In the genomic region with DNA sequence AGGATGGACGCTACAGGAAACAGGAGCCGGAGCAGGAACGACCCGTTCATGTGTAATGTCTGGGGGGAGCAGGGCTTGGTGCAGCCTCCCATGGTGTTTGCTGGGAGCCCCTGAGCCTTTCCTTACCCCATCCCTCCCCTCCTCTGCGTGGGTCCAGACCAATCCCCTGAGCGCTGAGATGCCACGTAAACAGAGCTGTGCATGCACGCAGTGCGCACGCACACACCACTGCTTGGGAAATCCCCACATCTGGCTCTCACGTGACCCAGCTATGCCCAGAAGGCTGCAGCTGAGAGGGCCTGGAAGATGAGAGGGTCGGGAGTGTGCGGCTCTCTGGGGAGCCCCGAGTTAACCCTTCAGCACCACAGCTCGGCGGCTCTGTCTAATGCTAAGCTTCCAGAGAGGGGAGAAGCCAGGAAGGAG, we compare ENCODE assay signal across 8 cellular contexts.
A peak's percentile ranks its signal among the peaks of the same experiment; 100 is the strongest.
DNase-seq lines count a peak whose midpoint lies in the region; ATAC-seq and TF ChIP-seq lines count a peak whose summit lies in the region.

No MANE protein-coding gene starts in this region.

- ATAC-seq in HG03378 (IDR thresholded peaks at IDR 0.05; ENCODE audit: unreplicated experiment) (peak; percentile 91), right lobe of liver (peak; percentile 58 to 88 (median 76))

- H3K27me3 ChIP-seq in breast epithelium (no peaks in the 10 kb centered on the region), right lobe of liver (no peaks in the 10 kb centered on the region)

- H3K27ac Mint-ChIP-seq in MCF 10A (ENCODE audit: low read depth, unreplicated experiment): no peak overlapping the region

- H3K27me3 Mint-ChIP-seq in MCF 10A (ENCODE audit: insufficient read depth, unreplicated experiment): no peaks in the 10 kb centered on the region

- no peaks in the 10 kb centered on the region for H3K9me3 ChIP-seq in breast epithelium
- no peaks in the 10 kb centered on the region for H3K9me3 ChIP-seq in right lobe of liver

- TF ChIP-seq CTCF in breast epithelium (IDR thresholded peaks at IDR 0.05) (no peak), MCF 10A (IDR thresholded peaks at IDR 0.05; ENCODE audit: unreplicated experiment) (no peak), choroid plexus epithelial cell (conservative IDR thresholded peaks at IDR 0.05; ENCODE audit: low read depth, low read length) (no peak), right lobe of liver (IDR thresholded peaks at IDR 0.05) (no peak)

- CTCF ChIA-PET in MCF 10A (lab: Yijun Ruan, JAX): interaction anchor here (1.2 kb wide), 1 partner anchor 12 kb away, joined by 3 read pairs; no protein-coding TSS in a partner anchor

- H3K27ac ChIP-seq in breast epithelium (peak overlapping the region; percentile 92 to 98), right lobe of liver (peak overlapping the region in 2 of 3 donors; percentile 24 to 62)

- H3K36me3 ChIP-seq in breast epithelium: no peaks in the 10 kb centered on the region
- H3K36me3 ChIP-seq in right lobe of liver: no peaks in the 10 kb centered on the region

- no TSS peak for BruUV-seq in MCF 10A (replicated peaks; lab: Mats Ljungman, UMichigan)

- intact Hi-C loops in breast epithelium (cut with DNase I; ENCODE audit: low total_unique reads) (no loop called here), MCF 10A (cut with micrococcal nuclease) (no loop called here), right lobe of liver (cut with DNase I) (no loop called here)

- peak overlapping the region; percentile 17 to 56 (median 27) for H3K4me3 ChIP-seq in breast epithelium
- peak overlapping the region; percentile 59 for H3K4me3 ChIP-seq in choroid plexus epithelial cell (ENCODE audit: low read depth, low read length)
- H3K4me3 ChIP-seq in right lobe of liver: no peak overlapping the region

- H3K36me3 Mint-ChIP-seq in MCF 10A (ENCODE audit: insufficient read depth, unreplicated experiment): no peaks in the 10 kb centered on the region

- WGBS in right lobe of liver (ENCODE audit: insufficient coverage, low coverage, low lambda C conversion rate, missing lambda C conversion rate): 43% methylated on average over 5 of the region's 16 CpGs

- H3K4me1 ChIP-seq in breast epithelium: peaks cover 3 to 7% of the 10 kb centered on the region in 2 donors
- H3K4me1 ChIP-seq in right lobe of liver: no peaks in the 10 kb centered on the region

- peaks cover 13% of the 10 kb centered on the region for H3K4me1 Mint-ChIP-seq in MCF 10A (ENCODE audit: insufficient read depth, unreplicated experiment)

- TF ChIP-seq POLR2A in breast epithelium (IDR thresholded peaks at IDR 0.05) (no peak), right lobe of liver (IDR thresholded peaks at IDR 0.05) (no peak)

- POLR2A ChIA-PET in MCF 10A (lab: Yijun Ruan, JAX): interaction anchor here (1.1 kb wide), 1 partner anchor 11 kb away, joined by 4 read pairs; no protein-coding TSS in a partner anchor

- peak in 1 of 2 donors; percentile 63 for DNase-seq in breast epithelium (ENCODE audit: low spot score in 2 of 2)
- no peak for DNase-seq in MCF 10A (ENCODE audit: unreplicated experiment)
- DNase-seq in activated CD4-positive, CD25-positive, alpha-beta regulatory T cell treated with anti-CD3 and anti-CD28 coated beads, Interleukin-2, amount 50 U/mL, for 72 hours: peak; percentile 78
- peak; percentile 99 for DNase-seq in choroid plexus epithelial cell (ENCODE audit: low read depth)
- DNase-seq in right lobe of liver: peak in 2 of 3 donors; percentile 62 to 76
- DNase-seq in stimulated activated CD4-positive, alpha-beta T cell treated with anti-CD3 and anti-CD28 coated beads, Interleukin-4, amount 100 ng/mL, for 4 hours: peak; percentile 77 to 88
- DNase-seq in NCI-H1694 (lab: John Stamatoyannopoulos, UW): no peak

- no peaks in the 10 kb centered on the region for H3K9me3 Mint-ChIP-seq in MCF 10A (ENCODE audit: unreplicated experiment)

- H3K4me3 Mint-ChIP-seq in MCF 10A (ENCODE audit: unreplicated experiment): no peak overlapping the region

Comparison
In these comparisons a context has a peak if more than half of its experiments do, and no peak if none do; other contexts are left out.
1. DNase-seq: peak in activated CD4-positive, CD25-positive, alpha-beta regulatory T cell treated with anti-CD3 and anti-CD28 coated beads, Interleukin-2, amount 50 U/mL, for 72 hours (single experiment), choroid plexus epithelial cell (single experiment), right lobe of liver (2 of 3) and stimulated activated CD4-positive, alpha-beta T cell treated with anti-CD3 and anti-CD28 coated beads, Interleukin-4, amount 100 ng/mL, for 4 hours (2 of 2); none in MCF 10A (single experiment) and NCI-H1694 (single experiment).
2. H3K4me3 ChIP-seq: peak in breast epithelium (3 of 3) and choroid plexus epithelial cell (single experiment); none in right lobe of liver (0 of 3).